Comparison of ENCODE assay signal across 1 cellular context in genomic region chr12:108631261-108631660, GRCh38.
TF ChIP-seq lines count a peak whose summit lies in the region.

No MANE protein-coding gene starts in this region.

TF ChIP-seq in GM12878, 131 proteins besides CTCF, POLR2A, EP300 and RAD21:
- TF ChIP-seq MAX (IDR thresholded peaks at IDR 0.05; ENCODE audit: low read depth, low read length), result 0 out of 2 replicates have a peak, but pooled peaks have one; percentile 2
